In genomic region chr4:150209140-150209829, GRCh38 we compare ENCODE assay signal across 8 cellular contexts.
DNase-seq lines count a peak whose midpoint lies in the region; TF ChIP-seq lines count a peak whose summit lies in the region.

No MANE protein-coding gene starts in this region.

- H3K14ac ChIP-seq in mesenchymal stem cell (ENCODE audit: low read length in 2 of 2) = no peak overlapping the region

- H3K4me3 ChIP-seq in GM23248 (no peak overlapping the region), choroid plexus epithelial cell (ENCODE audit: low read depth, low read length) (no peak overlapping the region), mesenchymal stem cell (ENCODE audit: insufficient read depth in 1 of 2, low read depth in 1 of 2, low read length in 2 of 2) (no peak overlapping the region)

- H3K27ac ChIP-seq in GM23248 (no peak overlapping the region), mesenchymal stem cell (ENCODE audit: low read length, poor library complexity, severe bottlenecking) (no peak overlapping the region)

- H3K36me3 ChIP-seq in GM23248 (ENCODE audit: low read depth) (no peaks in the 10 kb centered on the region), mesenchymal stem cell (ENCODE audit: control insufficient read depth in 1 of 2, insufficient read depth in 2 of 2, low read depth in 1 of 2, low read length in 2 of 2) (no peaks in the 10 kb centered on the region)

- DNase-seq in NCI-H1417 (lab: John Stamatoyannopoulos, UW) (peak; percentile 16 to 58 (median 33)), NCI-H1417 treated with DMSO at 0.1 percent for 48 hours (lab: John Stamatoyannopoulos, UW) (no peak), GM23248 (peak; percentile 68), NCI-H460 (ENCODE audit: extremely low read depth, low read depth) (peak; percentile 37), choroid plexus epithelial cell (ENCODE audit: low read depth) (peak; percentile 84), mesenchymal stem cell (peak; percentile 69), occipital lobe (lab: John Stamatoyannopoulos, UW) (no peak), inferior parietal cortex (ENCODE audit: extremely low spot score) (no peak)

- H3K9me3 ChIP-seq in GM23248 (ENCODE audit: low read depth) (no peaks in the 10 kb centered on the region), mesenchymal stem cell (ENCODE audit: control insufficient read depth, low read length) (no peaks in the 10 kb centered on the region)

- no peaks in the 10 kb centered on the region; the same call in 1 of the 2 replicates for H3K9me2 ChIP-seq in GM23248 (ENCODE audit: insufficient read depth)

- no peaks in the 10 kb centered on the region for H4K20me1 ChIP-seq in GM23248 (ENCODE audit: insufficient read depth)

- in situ Hi-C loops in GM23248 (cut with MboI) = no loop called here

- H2BK15ac ChIP-seq in mesenchymal stem cell (ENCODE audit: low read depth, poor library complexity, severe bottlenecking) = no peak overlapping the region

- H3K18ac ChIP-seq in mesenchymal stem cell (ENCODE audit: low read depth in 1 of 2, low read length in 2 of 2) = no peak overlapping the region

- H3K4me2 ChIP-seq in GM23248 (ENCODE audit: unreplicated experiment) (no peak overlapping the region), mesenchymal stem cell (ENCODE audit: low read length, poor library complexity, severe bottlenecking) (no peak overlapping the region)

- WGBS in GM23248 (ENCODE audit: low coverage in 1 of 2, low lambda C conversion rate in 2 of 2, missing lambda C conversion rate in 2 of 2), 2 experiments = 88 to 91% methylated on average over 6 of the region's 6 CpGs
- 96% methylated on average over 6 of the region's 6 CpGs for WGBS in mesenchymal stem cell

- no peak overlapping the region for H3K4ac ChIP-seq in mesenchymal stem cell (ENCODE audit: low read depth in 1 of 2, low read length in 2 of 2)

- no peak overlapping the region for H2AK5ac ChIP-seq in mesenchymal stem cell (ENCODE audit: low read length, severe bottlenecking)

- TF ChIP-seq CTCF in choroid plexus epithelial cell (conservative IDR thresholded peaks at IDR 0.05; ENCODE audit: low read depth, low read length) = peak; percentile 81

- H2AFZ ChIP-seq in GM23248 (no peak overlapping the region), mesenchymal stem cell (ENCODE audit: low read depth, low read length) (no peak overlapping the region)

- peaks cover 20% of the 10 kb centered on the region for H3K4me1 ChIP-seq in GM23248 (ENCODE audit: insufficient read depth)
- H3K4me1 ChIP-seq in mesenchymal stem cell (ENCODE audit: control insufficient read depth, insufficient read depth, low read depth, low read length) = peaks cover 2% of the 10 kb centered on the region

- H2BK12ac ChIP-seq in mesenchymal stem cell (ENCODE audit: low read length in 2 of 2) = no peak overlapping the region

- no peak overlapping the region for H2BK5ac ChIP-seq in mesenchymal stem cell (ENCODE audit: low read depth, low read length, poor library complexity, severe bottlenecking)

- no peak overlapping the region for H2BK120ac ChIP-seq in mesenchymal stem cell (ENCODE audit: low read depth, low read length)

- H3K27me3 ChIP-seq in GM23248 (replicated peaks; ENCODE audit: insufficient read depth) (no peaks in the 10 kb centered on the region), mesenchymal stem cell (ENCODE audit: control insufficient read depth in 1 of 2, insufficient read depth in 1 of 2, low read length in 2 of 2) (no peaks in the 10 kb centered on the region)

- no peak overlapping the region for H4K8ac ChIP-seq in mesenchymal stem cell (ENCODE audit: low read length)

- H4K91ac ChIP-seq in mesenchymal stem cell (ENCODE audit: low read length) = no peak overlapping the region

- H3K79me1 ChIP-seq in mesenchymal stem cell (replicated peaks; ENCODE audit: low read length, poor library complexity, severe bottlenecking) = peaks cover 2% of the 10 kb centered on the region

- H3F3A ChIP-seq in GM23248 (ENCODE audit: insufficient read depth) = peaks cover 13% of the 10 kb centered on the region; the same call in 1 of the 2 replicates

- no peaks in the 10 kb centered on the region for H3K79me2 ChIP-seq in GM23248 (ENCODE audit: insufficient read depth)

- H3K9ac ChIP-seq in GM23248 (no peak overlapping the region), mesenchymal stem cell (ENCODE audit: low read length) (no peak overlapping the region)

- H3K23ac ChIP-seq in mesenchymal stem cell (ENCODE audit: low read length in 2 of 2) = no peak overlapping the region

Comparison
In these comparisons a context has a peak if more than half of its experiments do, and no peak if none do; other contexts are left out.
1. DNase-seq: peak in NCI-H1417 (3 of 3), GM23248 (single experiment), NCI-H460 (single experiment), choroid plexus epithelial cell (single experiment) and mesenchymal stem cell (single experiment); none in NCI-H1417 treated with DMSO at 0.1 percent for 48 hours (single experiment), occipital lobe (single experiment) and inferior parietal cortex (single experiment).